ENCODE assay signal across 7 cellular contexts in the genomic region with DNA sequence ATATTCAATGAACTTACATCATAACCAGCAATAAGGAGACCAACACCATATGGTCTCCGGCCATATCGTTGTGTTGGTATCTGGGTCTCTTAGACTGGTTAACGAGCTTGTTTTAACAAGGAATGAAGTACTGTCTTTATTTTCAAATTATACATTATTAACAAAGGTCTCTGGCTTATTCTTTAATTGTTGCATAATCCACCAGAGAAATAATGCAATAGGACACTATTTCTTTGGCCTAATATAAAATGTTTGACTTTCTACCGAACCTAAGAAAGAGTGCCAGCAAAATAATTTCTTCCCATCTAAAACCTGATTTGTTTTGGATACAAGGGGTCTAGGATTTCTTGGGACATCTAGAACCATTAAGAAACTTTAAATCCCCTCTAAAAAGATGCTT.
"Had no signal": no experiment of that assay in that cellular context is flagged by ENCODE, and none has a peak within 500 bp of the region (broad histone marks: within the 10 kb centered on the region; RNA-seq: fewer than 3 reads in every experiment).

No MANE protein-coding gene starts in this region.

- ATAC-seq: GM12878 had no signal

- H3K4me3 ChIP-seq: GM12878 had no signal

- FAIRE-seq: GM12878, GM12891, GM12892, GM18507, GM19239 had no signal

- DNase-seq: GDM1, GF-D8 had no signal
